ENCODE assay signal across 10 cellular contexts in the genomic region with DNA sequence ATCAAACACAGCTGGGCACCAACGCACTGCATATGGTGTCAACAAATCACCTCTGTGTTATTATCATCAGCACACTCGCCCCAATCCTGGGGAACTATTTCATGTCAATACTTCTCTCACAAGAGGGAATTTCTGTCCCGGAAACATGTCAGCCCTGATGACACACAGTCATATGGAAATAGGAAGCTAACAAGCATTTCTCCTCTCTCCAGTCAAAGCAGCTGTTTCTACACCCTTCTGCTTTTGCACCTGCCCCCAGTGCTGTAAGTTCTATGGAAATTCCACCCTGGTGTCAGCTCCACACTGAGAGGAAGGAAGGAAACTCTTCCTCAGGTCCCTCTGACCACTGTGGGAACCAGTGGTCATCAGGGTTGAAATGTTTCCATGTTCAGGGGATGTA.
DNase-seq lines count a peak whose midpoint lies in the region; ATAC-seq and FAIRE-seq lines count a peak whose summit lies in the region.
"Had no signal": no experiment of that assay in that cellular context is flagged by ENCODE, and none has a peak within 500 bp of the region (broad histone marks: within the 10 kb centered on the region; RNA-seq: fewer than 3 reads in every experiment).

No MANE protein-coding gene starts in this region.

- peaks cover 35% of the 10 kb centered on the region for H3K27me3 Mint-ChIP-seq in stimulated activated memory B cell treated with anti-CD40 and anti-IgM and Interleukin-4, amounts not matched to agents 10 μg/mL and 1 μg/mL and 100 μg/mL, for 72 hours

- no peak for FAIRE-seq in GM19239 (lab: Jason Lieb, UNC)
- FAIRE-seq: A549 had no signal

- peak; percentile 34 for ATAC-seq in HG03045 (IDR thresholded peaks at IDR 0.05; ENCODE audit: unreplicated experiment)
- peak; percentile 62 for ATAC-seq in stimulated activated memory B cell treated with anti-CD40 and anti-IgM and Interleukin-4, amounts not matched to agents 10 μg/mL and 1 μg/mL and 100 μg/mL, for 72 hours
- ATAC-seq: A549 had no signal

- peaks cover 23% of the 10 kb centered on the region for H3K4me1 Mint-ChIP-seq in stimulated activated memory B cell treated with anti-CD40 and anti-IgM and Interleukin-4, amounts not matched to agents 10 μg/mL and 1 μg/mL and 100 μg/mL, for 72 hours

- H3K36me3 Mint-ChIP-seq in stimulated activated memory B cell treated with anti-CD40 and anti-IgM and Interleukin-4, amounts not matched to agents 10 μg/mL and 1 μg/mL and 100 μg/mL, for 72 hours = no peaks in the 10 kb centered on the region

- no peaks in the 10 kb centered on the region for H3K9me3 Mint-ChIP-seq in stimulated activated memory B cell treated with anti-CD40 and anti-IgM and Interleukin-4, amounts not matched to agents 10 μg/mL and 1 μg/mL and 100 μg/mL, for 72 hours

- H3K27ac Mint-ChIP-seq in stimulated activated memory B cell treated with anti-CD40 and anti-IgM and Interleukin-4, amounts not matched to agents 10 μg/mL and 1 μg/mL and 100 μg/mL, for 72 hours = peak overlapping the region; percentile 39

- no peak overlapping the region for H3K4me3 Mint-ChIP-seq in stimulated activated memory B cell treated with anti-CD40 and anti-IgM and Interleukin-4, amounts not matched to agents 10 μg/mL and 1 μg/mL and 100 μg/mL, for 72 hours

- peak; percentile 23 for DNase-seq in NCI-H2107 treated with DMSO at 0.1 percent for 48 hours (lab: John Stamatoyannopoulos, UW; ENCODE audit: unreplicated experiment)
- no peak for DNase-seq in NCI-H2107 (lab: John Stamatoyannopoulos, UW)
- DNase-seq in NCI-H748 treated with DMSO at 0.1 percent for 48 hours (lab: John Stamatoyannopoulos, UW) = peak; percentile 32
- DNase-seq in AML-193 (lab: John Stamatoyannopoulos, UW) = no peak
- no peak for DNase-seq in GM19239 (ENCODE audit: insufficient read length, low spot score)
- DNase-seq in NK-92 treated with Interleukin-12 subunit alpha and Interleukin-12 subunit beta, amount 100 ng/mL, for 24 hours (lab: John Stamatoyannopoulos, UW) = no peak
- DNase-seq: NCI-H446 treated with DMSO at 0.1 percent for 48 hours had no signal

Comparison
In these comparisons a context has a peak if more than half of its experiments do, and no peak if none do; other contexts are left out.
1. DNase-seq: peak in NCI-H2107 treated with DMSO at 0.1 percent for 48 hours (single experiment) and NCI-H748 treated with DMSO at 0.1 percent for 48 hours (single experiment); none in NCI-H2107 (single experiment), AML-193 (0 of 2), GM19239 (single experiment) and NK-92 treated with Interleukin-12 subunit alpha and Interleukin-12 subunit beta, amount 100 ng/mL, for 24 hours (single experiment).